In genomic region chr19:45370410-45371204, GRCh38 we compare ENCODE assay signal across 1 cellular context.
TF ChIP-seq lines count a peak whose summit lies in the region.

Gene ERCC2, minus strand, starts transcription at chr19:45370573. Its CDS starts 33 bp downstream, at chr19:45370540.

TF ChIP-seq in HepG2, 621 proteins besides CTCF, POLR2A, EP300 and RAD21 (continued from another document and continues in another):
- TF ChIP-seq ZGPAT (CRISPR knock-in tag; IDR thresholded peaks at IDR 0.05) (no peak), GTF3A (CRISPR knock-in tag; conservative IDR thresholded peaks at IDR 0.05) (no peak), ONECUT2 (CRISPR knock-in tag; IDR thresholded peaks at IDR 0.05) (peak; percentile 76), RFXAP (CRISPR knock-in tag; IDR thresholded peaks at IDR 0.05; ENCODE audit: borderline replicate concordance) (peak; percentile 51; the same call in 1 of the 2 replicates), HOXA9 (CRISPR knock-in tag; IDR thresholded peaks at IDR 0.05; ENCODE audit: borderline replicate concordance) (no peak), RBM22 (optimal IDR thresholded peaks at IDR 0.05; ENCODE audit: low read length) (no peak), MIXL1 (CRISPR knock-in tag; IDR thresholded peaks at IDR 0.05) (0 out of 2 replicates have a peak, but pooled peaks have one; percentile 22), ZNF383 (CRISPR knock-in tag; IDR thresholded peaks at IDR 0.05; ENCODE audit: borderline replicate concordance) (no peak), ZNF329 (CRISPR knock-in tag; IDR thresholded peaks at IDR 0.05; ENCODE audit: low read depth) (no peak), ZNF501 (CRISPR knock-in tag; IDR thresholded peaks at IDR 0.05) (0 out of 2 replicates have a peak, but pooled peaks have one; percentile 25), RBFOX2 (IDR thresholded peaks at IDR 0.05; ENCODE audit: low read depth, low read length) (0 out of 2 replicates have a peak, but pooled peaks have one; percentile 48), KDM2A (CRISPR knock-in tag; IDR thresholded peaks at IDR 0.05; ENCODE audit: borderline replicate concordance, low read depth) (peak; percentile 10; the same call in 1 of the 2 replicates), FOXK2 (IDR thresholded peaks at IDR 0.05) (peak; percentile 91), ASH2L (IDR thresholded peaks at IDR 0.05; ENCODE audit: insufficient read length, low read depth, low read length) (peak; percentile 59), HMGXB4 (CRISPR knock-in tag; IDR thresholded peaks at IDR 0.05; ENCODE audit: borderline replicate concordance in 1 of 2, low read depth in 1 of 2) (no peak; a peak in 1 of 4 replicates), NR2C2 (CRISPR knock-in tag; IDR thresholded peaks at IDR 0.05; ENCODE audit: borderline replicate concordance) (no peak), NFYB (CRISPR knock-in tag; IDR thresholded peaks at IDR 0.05) (peak; percentile 96), ZNF616 (CRISPR knock-in tag; IDR thresholded peaks at IDR 0.05; ENCODE audit: low read depth) (no peak), PHB2 (IDR thresholded peaks at IDR 0.05; ENCODE audit: partially characterized antibody) (no peak), ZNF609 (CRISPR knock-in tag; IDR thresholded peaks at IDR 0.05; ENCODE audit: borderline replicate concordance) (no peak), JUN (CRISPR knock-in tag; IDR thresholded peaks at IDR 0.05) (no peak), TOE1 (CRISPR knock-in tag; IDR thresholded peaks at IDR 0.05) (no peak), ZNF850 (CRISPR knock-in tag; conservative IDR thresholded peaks at IDR 0.05) (no peak), ESRRA (CRISPR knock-in tag; IDR thresholded peaks at IDR 0.05; ENCODE audit: low read depth) (no peak), DMAP1 (CRISPR knock-in tag; IDR thresholded peaks at IDR 0.05) (no peak), XRCC5 (optimal IDR thresholded peaks at IDR 0.05; ENCODE audit: low read length) (peak; percentile 61), MLXIP (CRISPR knock-in tag; IDR thresholded peaks at IDR 0.05; ENCODE audit: borderline replicate concordance) (no peak), NR2F2 (IDR thresholded peaks at IDR 0.05; ENCODE audit: borderline replicate concordance, low read depth) (no peak), ARID4A (CRISPR knock-in tag; IDR thresholded peaks at IDR 0.05; ENCODE audit: borderline replicate concordance) (peak; percentile 55; the same call in 1 of the 2 replicates), ZNF615 (CRISPR knock-in tag; IDR thresholded peaks at IDR 0.05; ENCODE audit: borderline replicate concordance) (no peak), HMG20A (CRISPR knock-in tag; IDR thresholded peaks at IDR 0.05; ENCODE audit: borderline replicate concordance) (no peak), RFX1 (IDR thresholded peaks at IDR 0.05) (no peak), ZNF605 (CRISPR knock-in tag; IDR thresholded peaks at IDR 0.05) (peak; percentile 57; the same call in 1 of the 2 replicates)
- TF ChIP-seq, protein P1, sequence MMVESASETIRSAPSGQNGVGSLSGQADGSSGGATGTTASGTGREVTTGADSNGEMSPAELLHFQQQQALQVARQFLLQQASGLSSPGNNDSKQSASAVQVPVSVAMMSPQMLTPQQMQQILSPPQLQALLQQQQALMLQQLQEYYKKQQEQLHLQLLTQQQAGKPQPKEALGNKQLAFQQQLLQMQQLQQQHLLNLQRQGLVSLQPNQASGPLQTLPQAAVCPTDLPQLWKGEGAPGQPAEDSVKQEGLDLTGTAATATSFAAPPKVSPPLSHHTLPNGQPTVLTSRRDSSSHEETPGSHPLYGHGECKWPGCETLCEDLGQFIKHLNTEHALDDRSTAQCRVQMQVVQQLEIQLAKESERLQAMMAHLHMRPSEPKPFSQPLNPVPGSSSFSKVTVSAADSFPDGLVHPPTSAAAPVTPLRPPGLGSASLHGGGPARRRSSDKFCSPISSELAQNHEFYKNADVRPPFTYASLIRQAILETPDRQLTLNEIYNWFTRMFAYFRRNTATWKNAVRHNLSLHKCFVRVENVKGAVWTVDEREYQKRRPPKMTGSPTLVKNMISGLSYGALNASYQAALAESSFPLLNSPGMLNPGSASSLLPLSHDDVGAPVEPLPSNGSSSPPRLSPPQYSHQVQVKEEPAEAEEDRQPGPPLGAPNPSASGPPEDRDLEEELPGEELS (CRISPR knock-in tag; IDR thresholded peaks at IDR 0.05), result no peak
- TF ChIP-seq, protein P2, sequence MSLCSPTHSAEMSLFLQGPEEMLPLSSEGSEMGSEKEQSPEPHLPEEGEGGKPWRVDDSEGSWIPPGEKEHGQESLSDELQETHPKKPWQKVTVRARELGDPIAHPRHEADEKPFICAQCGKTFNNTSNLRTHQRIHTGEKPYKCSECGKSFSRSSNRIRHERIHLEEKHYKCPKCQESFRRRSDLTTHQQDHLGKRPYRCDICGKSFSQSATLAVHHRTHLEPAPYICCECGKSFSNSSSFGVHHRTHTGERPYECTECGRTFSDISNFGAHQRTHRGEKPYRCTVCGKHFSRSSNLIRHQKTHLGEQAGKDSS (CRISPR knock-in tag; IDR thresholded peaks at IDR 0.05; ENCODE audit: borderline replicate concordance, low read depth), result no peak
- TF ChIP-seq, protein P3, sequence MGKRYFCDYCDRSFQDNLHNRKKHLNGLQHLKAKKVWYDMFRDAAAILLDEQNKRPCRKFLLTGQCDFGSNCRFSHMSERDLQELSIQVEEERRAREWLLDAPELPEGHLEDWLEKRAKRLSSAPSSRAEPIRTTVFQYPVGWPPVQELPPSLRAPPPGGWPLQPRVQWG (CRISPR knock-in tag; IDR thresholded peaks at IDR 0.05; ENCODE audit: borderline replicate concordance, low read depth), result no peak
- TF ChIP-seq, protein P4, sequence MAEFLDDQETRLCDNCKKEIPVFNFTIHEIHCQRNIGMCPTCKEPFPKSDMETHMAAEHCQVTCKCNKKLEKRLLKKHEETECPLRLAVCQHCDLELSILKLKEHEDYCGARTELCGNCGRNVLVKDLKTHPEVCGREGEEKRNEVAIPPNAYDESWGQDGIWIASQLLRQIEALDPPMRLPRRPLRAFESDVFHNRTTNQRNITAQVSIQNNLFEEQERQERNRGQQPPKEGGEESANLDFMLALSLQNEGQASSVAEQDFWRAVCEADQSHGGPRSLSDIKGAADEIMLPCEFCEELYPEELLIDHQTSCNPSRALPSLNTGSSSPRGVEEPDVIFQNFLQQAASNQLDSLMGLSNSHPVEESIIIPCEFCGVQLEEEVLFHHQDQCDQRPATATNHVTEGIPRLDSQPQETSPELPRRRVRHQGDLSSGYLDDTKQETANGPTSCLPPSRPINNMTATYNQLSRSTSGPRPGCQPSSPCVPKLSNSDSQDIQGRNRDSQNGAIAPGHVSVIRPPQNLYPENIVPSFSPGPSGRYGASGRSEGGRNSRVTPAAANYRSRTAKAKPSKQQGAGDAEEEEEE (CRISPR knock-in tag; IDR thresholded peaks at IDR 0.05; ENCODE audit: borderline replicate concordance), result no peak
- TF ChIP-seq, protein P5, sequence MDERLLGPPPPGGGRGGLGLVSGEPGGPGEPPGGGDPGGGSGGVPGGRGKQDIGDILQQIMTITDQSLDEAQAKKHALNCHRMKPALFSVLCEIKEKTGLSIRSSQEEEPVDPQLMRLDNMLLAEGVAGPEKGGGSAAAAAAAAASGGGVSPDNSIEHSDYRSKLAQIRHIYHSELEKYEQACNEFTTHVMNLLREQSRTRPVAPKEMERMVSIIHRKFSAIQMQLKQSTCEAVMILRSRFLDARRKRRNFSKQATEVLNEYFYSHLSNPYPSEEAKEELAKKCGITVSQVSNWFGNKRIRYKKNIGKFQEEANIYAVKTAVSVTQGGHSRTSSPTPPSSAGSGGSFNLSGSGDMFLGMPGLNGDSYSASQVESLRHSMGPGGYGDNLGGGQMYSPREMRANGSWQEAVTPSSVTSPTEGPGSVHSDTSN (CRISPR knock-in tag; IDR thresholded peaks at IDR 0.05), result peak; percentile 99
